25 cellular contexts compared by ENCODE assay signal in genomic region chr3:40497288-40497687, GRCh38.
"Had no signal": no experiment of that assay in that cellular context is flagged by ENCODE, and none has a peak within 500 bp of the region (broad histone marks: within the 10 kb centered on the region; RNA-seq: fewer than 3 reads in every experiment).

No MANE protein-coding gene starts in this region.

- FAIRE-seq: colon, endometrium, islet of Langerhans, keratinocyte had no signal

- H3K9me3 ChIP-seq: esophagus squamous epithelium, gastrocnemius medialis, heart right ventricle, left lung, lower lobe of right lung, mucosa of descending colon had no signal

- H3K27me3 ChIP-seq: esophagus squamous epithelium, gastrocnemius medialis, heart right ventricle, left lung had no signal

- H3K27ac ChIP-seq: coronary artery, epithelial cell of prostate, esophagus squamous epithelium, gastrocnemius medialis, heart right ventricle, left lung, lower lobe of right lung had no signal

- H3K4me3 ChIP-seq: coronary artery, esophagus squamous epithelium, gastrocnemius medialis, heart right ventricle, left lung, lower lobe of right lung, mucosa of descending colon had no signal

- DNase-seq: effector CD8-positive, alpha-beta T cell; effector memory CD8-positive, alpha-beta T cell; endodermal cell; erythroblast; esophagus squamous epithelium; foreskin fibroblast; foreskin melanocyte; gastrocnemius medialis; glutamatergic neuron; head of caudate nucleus; heart right ventricle; hippocampal formation; left cardiac atrium; left lung; left ventricle myocardium superior; lower lobe of right lung; mesenchymal stem cell; mucosa of descending colon had no signal

- H3K36me3 ChIP-seq: esophagus squamous epithelium, gastrocnemius medialis, heart right ventricle, left lung, lower lobe of right lung had no signal

- H3K4me1 ChIP-seq: esophagus squamous epithelium, gastrocnemius medialis, heart right ventricle, left lung, lower lobe of right lung had no signal

- ATAC-seq: effector memory CD8-positive, alpha-beta T cell; esophagus mucosa; left cardiac atrium; left lung; left ventricle myocardium superior; lower lobe of right lung; mucosa of descending colon had no signal
